Comparison of ENCODE assay signal across 18 cellular contexts in the genomic region with DNA sequence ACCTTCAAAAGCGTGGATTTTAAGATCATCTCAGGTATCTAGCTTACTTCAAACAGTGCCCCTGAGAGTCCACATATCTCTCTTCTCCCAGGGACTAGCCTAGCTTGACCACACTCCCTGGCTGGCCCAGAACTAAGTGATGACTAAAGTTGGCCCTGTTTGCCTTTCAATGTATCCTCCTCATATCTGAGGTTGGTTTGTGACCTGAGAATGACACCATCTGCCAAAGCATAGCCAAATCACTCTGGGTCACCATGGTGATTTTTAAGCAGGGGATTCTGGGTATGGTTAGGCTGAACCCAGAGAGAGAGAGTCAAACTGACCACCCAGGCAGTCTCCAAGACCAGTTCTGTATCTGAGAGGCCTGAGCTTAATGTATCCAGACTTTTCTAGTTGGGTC. TPM values are rescaled to one million over a fixed set of nuclear protein-coding genes. Genes with fewer than 3 reads are reported as not detected.
DNase-seq lines count a peak whose midpoint lies in the region; ATAC-seq, FAIRE-seq and TF ChIP-seq lines count a peak whose summit lies in the region.
"Had no signal": no experiment of that assay in that cellular context is flagged by ENCODE, and none has a peak within 500 bp of the region (broad histone marks: within the 10 kb centered on the region; RNA-seq: fewer than 3 reads in every experiment).

No MANE protein-coding gene starts in this region.

- no peaks in the 10 kb centered on the region for H3K9me3 ChIP-seq in PC-3 (ENCODE audit: low read length)
- H3K9me3 ChIP-seq: BE2C, mucosa of descending colon, Peyer's patch had no signal

- no peak overlapping the region for H3K4me3 ChIP-seq in PC-3 (ENCODE audit: low read length)
- H3K4me3 ChIP-seq in foreskin fibroblast (ENCODE audit: low read depth in 1 of 2, low read length in 2 of 2), result no peak overlapping the region
- H3K4me3 ChIP-seq: mucosa of descending colon, Peyer's patch had no signal

- ATAC-seq in PC-3, result peak; percentile 70
- ATAC-seq: mucosa of descending colon had no signal

- no peaks in the 10 kb centered on the region for H4K20me1 ChIP-seq in PC-3 (ENCODE audit: low read length)

- intact Hi-C loops in PC-3 (cut with micrococcal nuclease), result no loop called here
- intact Hi-C loops in cardiac septum (cut with DNase I), result no loop called here

- no peak for TF ChIP-seq POLR2A in H54 (IDR thresholded peaks at IDR 0.05; ENCODE audit: low read depth, low read length)

- TF ChIP-seq CTCF in AG09319 (IDR thresholded peaks at IDR 0.05; ENCODE audit: low read depth, low read length) (no peak), PC-3 (conservative IDR thresholded peaks at IDR 0.05; ENCODE audit: low read depth, low read length) (no peak), foreskin fibroblast (IDR thresholded peaks at IDR 0.05; ENCODE audit: low read depth, low read length) (no peak)

- peak overlapping the region; percentile 23; the same call in 1 of the 2 replicates for H3K4me2 ChIP-seq in PC-3 (ENCODE audit: low read length)

- no peaks in the 10 kb centered on the region for H3K36me3 ChIP-seq in PC-3 (ENCODE audit: low read depth, low read length)
- H3K36me3 ChIP-seq: BE2C, Peyer's patch had no signal

- BruUV-seq in PC-3 (replicated peaks; lab: Mats Ljungman, UMichigan), result no TSS peak

- no peaks in the 10 kb centered on the region for H3K9me2 ChIP-seq in PC-3 (replicated peaks; ENCODE audit: low read length)

- H3K27me3 ChIP-seq in PC-3 (ENCODE audit: low read length), result no peaks in the 10 kb centered on the region
- H3K27me3 ChIP-seq: BE2C, Peyer's patch had no signal

- DNase-seq in AG09319 (ENCODE audit: extremely low read depth, low read depth) (peak; percentile 8), GOT3 (lab: John Stamatoyannopoulos, UW) (peak; percentile 10), PC-3 (peak; percentile 67), foreskin fibroblast (peak; percentile 80 to 87), H54 (ENCODE audit: insufficient read length, low spot score) (no peak), NCI-H510A treated with DMSO at 0.1 percent for 48 hours (lab: John Stamatoyannopoulos, UW) (no peak), cardiac septum (ENCODE audit: low spot score) (no peak)
- DNase-seq in activated effector memory CD4-positive, alpha-beta T cell treated with Interleukin-2 at 50 U/mL for 16 hours, result no peak
- DNase-seq: activated CD4-positive, CD25-positive, alpha-beta regulatory T cell treated with anti-CD3 and anti-CD28 coated beads, Interleukin-2, amount 50 U/mL, for 72 hours; BE2C; Karpas-422; mucosa of descending colon; NCI-H1930; NCI-H524 treated with DMSO at 0.1 percent for 48 hours; Peyer's patch; small intestine; stimulated activated naive CD4-positive, alpha-beta T cell had no signal

- H3K27ac ChIP-seq in PC-3 (ENCODE audit: low read length), result peak overlapping the region; percentile 73
- H3K27ac ChIP-seq: Peyer's patch had no signal

- peaks cover 25% of the 10 kb centered on the region for H3K4me1 ChIP-seq in PC-3 (ENCODE audit: insufficient read depth, low read length)
- H3K4me1 ChIP-seq: BE2C, Peyer's patch had no signal

- POLR2A ChIA-PET in PC-3 (lab: Charles Lee; ENCODE audit: unreplicated experiment), result no interaction called here

- no peak for FAIRE-seq in H54 (lab: Jason Lieb, UNC)
- FAIRE-seq: small intestine had no signal

- no peak overlapping the region for H2AFZ ChIP-seq in PC-3 (ENCODE audit: low read length)

- no peaks in the 10 kb centered on the region for H3F3A ChIP-seq in PC-3 (ENCODE audit: low read length, unreplicated experiment)

- CTCF ChIA-PET in PC-3 (lab: Charles Lee), result no interaction called here

- no peaks in the 10 kb centered on the region for H3K79me2 ChIP-seq in PC-3 (ENCODE audit: low read length)

- H3K9ac ChIP-seq in PC-3 (ENCODE audit: low read length), result peak overlapping the region; percentile 28; the same call in 1 of the 2 replicates

RNA-seq across cellular contexts. Expression of a gene that starts 16.2 kb away (rescaled TPM):
- 3.3 and 4.3 TPM in 2 replicates for total RNA-seq in PC-3 (2014; rRNA removed)
- 0.22 TPM for total RNA-seq in cardiac septum
- total RNA-seq: glomerular endothelial cell had no signal

Comparison
In these comparisons a context has a peak if more than half of its experiments do, and no peak if none do; other contexts are left out.
1. DNase-seq: peak in AG09319 (single experiment), GOT3 (single experiment), PC-3 (single experiment) and foreskin fibroblast (2 of 2); none in H54 (single experiment), activated effector memory CD4-positive, alpha-beta T cell treated with Interleukin-2 at 50 U/mL for 16 hours (single experiment), NCI-H510A treated with DMSO at 0.1 percent for 48 hours (single experiment) and cardiac septum (single experiment).